13 cellular contexts compared by ENCODE assay signal in genomic region chr17:82372063-82372590, GRCh38. TPM values are rescaled to one million over a fixed set of nuclear protein-coding genes. Genes with fewer than 3 reads are reported as not detected.
DNase-seq lines count a peak whose midpoint lies in the region; ATAC-seq, FAIRE-seq and TF ChIP-seq lines count a peak whose summit lies in the region.
"Had no signal": no experiment of that assay in that cellular context is flagged by ENCODE, and none has a peak within 500 bp of the region (broad histone marks: within the 10 kb centered on the region; RNA-seq: fewer than 3 reads in every experiment).

No MANE protein-coding gene starts in this region.

- no peaks in the 10 kb centered on the region for H3K79me1 ChIP-seq in H1 (ENCODE audit: low read depth, low read length)

- H4K5ac ChIP-seq in H1 (ENCODE audit: insufficient read length, low read depth, low read length), result no peak overlapping the region

- H4K91ac ChIP-seq in H1 (replicated peaks; ENCODE audit: insufficient read length, low read length), result no peak overlapping the region

- no peak for TF ChIP-seq EP300 in H1 (IDR thresholded peaks at IDR 0.05; ENCODE audit: borderline replicate concordance in 1 of 2, low read depth in 2 of 2, low read length in 2 of 2)

- H2BK120ac ChIP-seq in H1 (replicated peaks; ENCODE audit: low read depth, low read length), result no peak overlapping the region

- no peak overlapping the region for H3K18ac ChIP-seq in H1 (ENCODE audit: extremely low read depth, low read length)

- CTCF ChIA-PET in H1 (lab: Charles Lee; ENCODE audit: partially characterized antibody), result interaction anchor here (2.4 kb wide), 1 partner anchor 15 kb away, joined by 15 read pairs; no protein-coding TSS in a partner anchor
- CTCF ChIA-PET in activated CD8-positive, alpha-beta memory T cell treated with anti-CD3 and anti-CD28 coated beads, Interleukin-2, amount 10 ng/mL, durations not matched to agents 7 days and 5 days (lab: Charles Lee), result interaction anchor here (0.8 kb wide), 1 partner anchor 344 kb away, joined by 4 read pairs; no protein-coding TSS in a partner anchor

- H3K9me3 Mint-ChIP-seq in type B pancreatic cell, result no peaks in the 10 kb centered on the region
- no peaks in the 10 kb centered on the region for H3K9me3 Mint-ChIP-seq in activated CD8-positive, alpha-beta memory T cell treated with anti-CD3 and anti-CD28 coated beads, Interleukin-2, amount 10 ng/mL, durations not matched to agents 7 days and 5 days (ENCODE audit: low read depth)

- H3K4me1 ChIP-seq in H1 (replicated peaks in 1 of 4; ENCODE audit: control insufficient read depth in 3 of 4, insufficient read depth in 4 of 4, low read length in 3 of 4) (peaks cover 0 to 6% (median 0%) of the 10 kb centered on the region in 4 experiments; a peak in 2 of 7 replicates), mucosa of descending colon (ENCODE audit: low read depth) (peaks cover 23% of the 10 kb centered on the region)

- no peak for TF ChIP-seq POLR2A in H1 (IDR thresholded peaks at IDR 0.05; ENCODE audit: control extremely low read depth in 1 of 2, low read depth in 2 of 2, low read length in 2 of 2)

- no peak overlapping the region for H2AFZ ChIP-seq in H1 (ENCODE audit: low read length)

- no peak for TF ChIP-seq CTCF in H1 (IDR thresholded peaks at IDR 0.05; ENCODE audit: control extremely low read depth in 1 of 3, insufficient read depth in 1 of 3, low read depth in 1 of 3, low read length in 3 of 3)
- TF ChIP-seq CTCF in mucosa of descending colon (IDR thresholded peaks at IDR 0.05), result no peak
- no peak for TF ChIP-seq CTCF in type B pancreatic cell (conservative IDR thresholded peaks at IDR 0.05)

- ATAC-seq in Right ventricle myocardium inferior (no peak), mucosa of descending colon (peak; percentile 7), HG02970 (IDR thresholded peaks at IDR 0.05; ENCODE audit: low FRiP score, unreplicated experiment) (no peak), HG02852 (IDR thresholded peaks at IDR 0.05; ENCODE audit: unreplicated experiment) (no peak)
- ATAC-seq in activated CD8-positive, alpha-beta memory T cell treated with anti-CD3 and anti-CD28 coated beads, Interleukin-2, amount 10 ng/mL, durations not matched to agents 7 days and 5 days, result no peak

- no peak overlapping the region for H2BK5ac ChIP-seq in H1 (ENCODE audit: low read depth, low read length)

- peaks cover 29% of the 10 kb centered on the region for H3K27me3 Mint-ChIP-seq in type B pancreatic cell
- H3K27me3 Mint-ChIP-seq in activated CD8-positive, alpha-beta memory T cell treated with anti-CD3 and anti-CD28 coated beads, Interleukin-2, amount 10 ng/mL, durations not matched to agents 7 days and 5 days, result peaks cover 60% of the 10 kb centered on the region

- no peak overlapping the region for H2BK20ac ChIP-seq in H1 (ENCODE audit: low read length)

- H2BK12ac ChIP-seq in H1 (ENCODE audit: low read depth, low read length), result no peak overlapping the region

- H3K36me3 ChIP-seq in H1 (ENCODE audit: control insufficient read depth in 2 of 4, insufficient read depth in 4 of 4, low read length in 3 of 4), result no peaks in the 10 kb centered on the region
- no peaks in the 10 kb centered on the region for H3K36me3 ChIP-seq in mucosa of descending colon (ENCODE audit: low read depth)

- TF ChIP-seq RAD21 in H1 (IDR thresholded peaks at IDR 0.05 in 1 of 2, conservative IDR thresholded peaks at IDR 0.05 in 1 of 2; ENCODE audit: low read depth in 2 of 2, low read length in 2 of 2), result no peak

- no peaks in the 10 kb centered on the region for H3K79me2 ChIP-seq in H1 (ENCODE audit: control insufficient read depth in 1 of 2, insufficient read depth in 2 of 2, low read length in 2 of 2)

- H3K9me3 ChIP-seq in H1 (ENCODE audit: insufficient read depth in 2 of 2, low read depth in 1 of 2, low read length in 1 of 2) (no peaks in the 10 kb centered on the region; a peak in 1 of 4 replicates), mucosa of descending colon (no peaks in the 10 kb centered on the region)

- no peaks in the 10 kb centered on the region for H3K36me3 Mint-ChIP-seq in type B pancreatic cell
- H3K36me3 Mint-ChIP-seq in activated CD8-positive, alpha-beta memory T cell treated with anti-CD3 and anti-CD28 coated beads, Interleukin-2, amount 10 ng/mL, durations not matched to agents 7 days and 5 days, result no peaks in the 10 kb centered on the region

- H3K23me2 ChIP-seq in H1 (ENCODE audit: low read depth, low read length), result peaks cover 7% of the 10 kb centered on the region; the same call in 1 of the 2 replicates

- no peak overlapping the region for H2AK5ac ChIP-seq in H1 (ENCODE audit: low read depth, low read length)

- peak overlapping the region; percentile 59 to 67; a peak in 3 of 4 replicates for H3K4me2 ChIP-seq in H1 (ENCODE audit: insufficient read depth in 1 of 2, low read depth in 2 of 2, low read length in 2 of 2)

- H3K9ac ChIP-seq in H1 (replicated peaks in 1 of 4; ENCODE audit: extremely low read depth in 1 of 4, low read depth in 3 of 4, low read length in 3 of 4), result no peak overlapping the region

- H3K4me3 ChIP-seq in H1 (ENCODE audit: extremely low read depth in 1 of 4, insufficient read depth in 2 of 4, low read depth in 3 of 4, low read length in 4 of 4) (peak overlapping the region in 3 of 4 experiments; percentile 8 to 61 (median 28); a peak in 4 of 8 replicates), mucosa of descending colon (no peak overlapping the region)

- peaks cover 0 to 4% of the 10 kb centered on the region in 2 experiments for H4K20me1 ChIP-seq in H1 (replicated peaks in 1 of 2; ENCODE audit: control insufficient read depth in 1 of 2, insufficient read depth in 2 of 2, low read length in 2 of 2)

- no peak overlapping the region for H3K23ac ChIP-seq in H1 (ENCODE audit: insufficient read length)

- H3K27me3 ChIP-seq in H1 (replicated peaks in 1 of 4; ENCODE audit: control insufficient read depth in 3 of 4, extremely low read depth in 1 of 4, insufficient read depth in 3 of 4, low read length in 3 of 4), result peaks cover 29 to 65% (median 53%) of the 10 kb centered on the region in 4 experiments

- FAIRE-seq in H1 (lab: Jason Lieb, UNC), result no peak
- FAIRE-seq: astrocyte had no signal

- no peak overlapping the region for H3K27ac ChIP-seq in H1 (ENCODE audit: low read depth, low read length)
- H3K27ac ChIP-seq: epithelial cell of prostate, HL-60 had no signal

- H3K4me3 Mint-ChIP-seq in type B pancreatic cell, result peak overlapping the region; percentile 48
- H3K4me3 Mint-ChIP-seq in activated CD8-positive, alpha-beta memory T cell treated with anti-CD3 and anti-CD28 coated beads, Interleukin-2, amount 10 ng/mL, durations not matched to agents 7 days and 5 days, result no peak overlapping the region

- intact Hi-C loops in Right ventricle myocardium inferior (cut with DNase I), result no loop called here
- intact Hi-C loops in cardiac septum (cut with DNase I), result no loop called here
- intact Hi-C loops in mucosa of descending colon (cut with DNase I, micrococcal nuclease), result no loop called here

- H3K56ac ChIP-seq in H1 (replicated peaks; ENCODE audit: insufficient read length, low read depth, low read length), result no peak overlapping the region

- DNase-seq in Right ventricle myocardium inferior (ENCODE audit: missing footprints) (peak; percentile 46), cardiac septum (ENCODE audit: low spot score) (no peak), H1 (ENCODE audit: low read depth in 1 of 2, low spot score in 2 of 2) (no peak), mucosa of descending colon (peak in 1 of 3 donors; percentile 41), type B pancreatic cell (ENCODE audit: extremely low spot score, unreplicated experiment) (no peak)
- no peak for DNase-seq in activated CD8-positive, alpha-beta memory T cell treated with anti-CD3 and anti-CD28 coated beads, Interleukin-2, amount 10 ng/mL, durations not matched to agents 7 days and 5 days
- DNase-seq: T-helper 9 cell had no signal

- H3K14ac ChIP-seq in H1 (ENCODE audit: insufficient read length), result no peak overlapping the region

- H3K4ac ChIP-seq in H1 (replicated peaks; ENCODE audit: insufficient read length, low read depth, low read length), result no peak overlapping the region

- no peak overlapping the region for H3K27ac Mint-ChIP-seq in type B pancreatic cell
- no peak overlapping the region for H3K27ac Mint-ChIP-seq in activated CD8-positive, alpha-beta memory T cell treated with anti-CD3 and anti-CD28 coated beads, Interleukin-2, amount 10 ng/mL, durations not matched to agents 7 days and 5 days

- H4K8ac ChIP-seq in H1 (ENCODE audit: extremely low read depth, insufficient read depth, low read length), result peak overlapping the region; percentile 25; the same call in 1 of the 2 replicates

- H3K4me1 Mint-ChIP-seq in type B pancreatic cell (ENCODE audit: unreplicated experiment), result peaks cover 21% of the 10 kb centered on the region
- peaks cover 11% of the 10 kb centered on the region for H3K4me1 Mint-ChIP-seq in activated CD8-positive, alpha-beta memory T cell treated with anti-CD3 and anti-CD28 coated beads, Interleukin-2, amount 10 ng/mL, durations not matched to agents 7 days and 5 days

- 0 out of 2 replicates have a peak overlapping the region, but pooled peaks have one; percentile 34 for H2BK15ac ChIP-seq in H1 (ENCODE audit: low read length)

- 36% methylated on average over 15 of the region's 37 CpGs; no CpG with 5 or more reads in 1 of the 2 experiments for WGBS in H1 (ENCODE audit: extremely low coverage in 1 of 2, insufficient coverage in 1 of 2, insufficient read length in 1 of 2, insufficient replicate concordance in 2 of 2, low coverage in 1 of 2, low lambda C conversion rate in 2 of 2, missing lambda C conversion rate in 1 of 2), 2 experiments

- POLR2A ChIA-PET in H1 (lab: Charles Lee; ENCODE audit: partially characterized antibody), result interaction anchor here (0.6 kb wide), 2 partner anchors 80 to 324 kb away, joined by 3 to 4 read pairs; no protein-coding TSS in a partner anchor

RNA-seq across cellular contexts. Expression of gene UTS2R, which starts 0.6 kb away (rescaled TPM):
- 0.76 TPM for total RNA-seq in Right ventricle myocardium inferior
- 0.51 TPM for total RNA-seq in cardiac septum
- 0.63 TPM in 1 of 2 replicates, not detected in the other for total RNA-seq in H1 (2021; fragmentation: NEBNext Ultra II Directional; extraction: Animal tissue kit (Norgen Biotek cat#: 25700))
- 0.27 and 0.49 TPM in 2 replicates for polyA plus RNA-seq in H1 (2011; rRNA removed)
- 0.16 TPM for polyA plus RNA-seq in H1 (2011; cell fraction: cytosol; rRNA removed)
- 0.73 TPM for polyA plus RNA-seq in H1 (2011; cell fraction: nucleus; rRNA removed)
- 0.17 to 0.27 TPM (median 0.20 TPM) in 3 of 4 replicates, not detected in the other for polyA plus RNA-seq in H1 (2012, experiment 1 of 2)
- not detected for polyA plus RNA-seq in H1 (2012, experiment 2 of 2)
- polyA plus RNA-seq in H1 (2013, experiment 1 of 2), result 0.47 TPM
- polyA plus RNA-seq in H1 (2013, experiment 2 of 2), result 0.33 TPM
- not detected in 2 replicates for polyA minus RNA-seq in H1 (2011; rRNA and poly(A)+ RNA removed)
- polyA minus RNA-seq in H1 (2011; cell fraction: cytosol; rRNA and poly(A)+ RNA removed), result not detected
- polyA minus RNA-seq in H1 (2011; cell fraction: nucleus; rRNA and poly(A)+ RNA removed), result not detected
- total RNA-seq in mucosa of descending colon, result not detected
- 0.21 and 0.97 TPM in 2 replicates for total RNA-seq in type B pancreatic cell (ENCODE audit: low replicate concordance)
- under 1 TPM in 1 of 2 experiments, not detected in 1; 0.16 TPM for total RNA-seq in activated CD8-positive, alpha-beta memory T cell treated with anti-CD3 and anti-CD28 coated beads, Interleukin-2, amount 10 ng/mL, durations not matched to agents 7 days and 5 days
- total RNA-seq: astrocyte, ureter had no signal

RNA-seq across cellular contexts. Expression of gene TEX19, which starts 13.1 kb away (rescaled TPM):
- total RNA-seq in Right ventricle myocardium inferior, result not detected
- not detected for total RNA-seq in cardiac septum
- total RNA-seq in H1 (2021; fragmentation: NEBNext Ultra II Directional; extraction: Animal tissue kit (Norgen Biotek cat#: 25700)), result 0.38 and 0.54 TPM in 2 replicates
- polyA plus RNA-seq in H1 (2011; rRNA removed), result 0.46 and 0.80 TPM in 2 replicates
- 0.85 TPM for polyA plus RNA-seq in H1 (2011; cell fraction: cytosol; rRNA removed)
- polyA plus RNA-seq in H1 (2011; cell fraction: nucleus; rRNA removed), result 0.83 TPM
- polyA plus RNA-seq in H1 (2012, experiment 1 of 2), result 0.40 to 1.3 TPM (median 0.64 TPM) in 4 replicates
- 0.38 TPM for polyA plus RNA-seq in H1 (2012, experiment 2 of 2)
- polyA plus RNA-seq in H1 (2013, experiment 1 of 2), result 0.28 TPM
- polyA plus RNA-seq in H1 (2013, experiment 2 of 2), result 0.35 TPM
- 1.6 TPM in 2 replicates for polyA minus RNA-seq in H1 (2011; rRNA and poly(A)+ RNA removed)
- polyA minus RNA-seq in H1 (2011; cell fraction: cytosol; rRNA and poly(A)+ RNA removed), result 0.95 TPM
- polyA minus RNA-seq in H1 (2011; cell fraction: nucleus; rRNA and poly(A)+ RNA removed), result 0.60 TPM
- total RNA-seq in mucosa of descending colon, result not detected
- 0.14 TPM in 1 of 2 replicates, not detected in the other for total RNA-seq in type B pancreatic cell (ENCODE audit: low replicate concordance)
- under 1 TPM in 1 of 2 experiments, not detected in 1; 0.15 TPM for total RNA-seq in activated CD8-positive, alpha-beta memory T cell treated with anti-CD3 and anti-CD28 coated beads, Interleukin-2, amount 10 ng/mL, durations not matched to agents 7 days and 5 days
- total RNA-seq: astrocyte, ureter had no signal

RNA-seq across cellular contexts. Expression of gene SECTM1, which starts 38.6 kb away (rescaled TPM):
- total RNA-seq in Right ventricle myocardium inferior (4.9 TPM), cardiac septum (2.0 TPM), mucosa of descending colon (100 to 1,000 TPM; 127 to 268 (median 213) TPM), type B pancreatic cell (ENCODE audit: low replicate concordance) (13.2 and 17.7 TPM in 2 replicates)
- 0.20 and 0.57 TPM in 2 replicates for total RNA-seq in H1 (2021; fragmentation: NEBNext Ultra II Directional; extraction: Animal tissue kit (Norgen Biotek cat#: 25700))
- polyA plus RNA-seq in H1 (2011; rRNA removed), result 0.46 and 0.65 TPM in 2 replicates
- 0.69 TPM for polyA plus RNA-seq in H1 (2011; cell fraction: cytosol; rRNA removed)
- polyA plus RNA-seq in H1 (2011; cell fraction: nucleus; rRNA removed), result 0.36 TPM
- 0.42 to 0.99 TPM (median 0.48 TPM) in 3 of 4 replicates, not detected in the other for polyA plus RNA-seq in H1 (2012, experiment 1 of 2)
- 0.29 TPM for polyA plus RNA-seq in H1 (2012, experiment 2 of 2)
- 0.14 TPM for polyA plus RNA-seq in H1 (2013, experiment 1 of 2)
- polyA plus RNA-seq in H1 (2013, experiment 2 of 2), result 0.20 TPM
- polyA minus RNA-seq in H1 (2011; rRNA and poly(A)+ RNA removed), result 0.35 and 0.68 TPM in 2 replicates
- polyA minus RNA-seq in H1 (2011; cell fraction: cytosol; rRNA and poly(A)+ RNA removed), result not detected
- not detected for polyA minus RNA-seq in H1 (2011; cell fraction: nucleus; rRNA and poly(A)+ RNA removed)
- 1 to 10 TPM in 1 of 2 experiments, under 1 TPM in 1; 0.68 to 2.7 TPM for total RNA-seq in activated CD8-positive, alpha-beta memory T cell treated with anti-CD3 and anti-CD28 coated beads, Interleukin-2, amount 10 ng/mL, durations not matched to agents 7 days and 5 days

RNA-seq across cellular contexts. Expression of gene HEXD, which starts 46.0 kb away (rescaled TPM):
- total RNA-seq in Right ventricle myocardium inferior (14.4 TPM), cardiac septum (14.3 TPM), mucosa of descending colon (10 to 100 TPM; 25.3 to 54.6 (median 42.1) TPM), type B pancreatic cell (ENCODE audit: low replicate concordance) (47.5 and 49.7 TPM in 2 replicates)
- total RNA-seq in H1 (2021; fragmentation: NEBNext Ultra II Directional; extraction: Animal tissue kit (Norgen Biotek cat#: 25700)), result 20.6 and 24.2 TPM in 2 replicates
- polyA plus RNA-seq in H1 (2011; rRNA removed), result 21.8 and 33.7 TPM in 2 replicates
- polyA plus RNA-seq in H1 (2011; cell fraction: cytosol; rRNA removed), result 41.2 TPM
- 187 TPM for polyA plus RNA-seq in H1 (2011; cell fraction: nucleus; rRNA removed)
- polyA plus RNA-seq in H1 (2012, experiment 1 of 2), result 15.9 to 26.9 TPM (median 22.1 TPM) in 4 replicates
- polyA plus RNA-seq in H1 (2012, experiment 2 of 2), result 13.8 TPM
- 16.1 TPM for polyA plus RNA-seq in H1 (2013, experiment 1 of 2)
- 12.2 TPM for polyA plus RNA-seq in H1 (2013, experiment 2 of 2)
- polyA minus RNA-seq in H1 (2011; rRNA and poly(A)+ RNA removed), result 13.2 and 13.6 TPM in 2 replicates
- 12.3 TPM for polyA minus RNA-seq in H1 (2011; cell fraction: cytosol; rRNA and poly(A)+ RNA removed)
- polyA minus RNA-seq in H1 (2011; cell fraction: nucleus; rRNA and poly(A)+ RNA removed), result 28.0 TPM
- 10 to 100 TPM; 50.5 to 72.5 TPM for total RNA-seq in activated CD8-positive, alpha-beta memory T cell treated with anti-CD3 and anti-CD28 coated beads, Interleukin-2, amount 10 ng/mL, durations not matched to agents 7 days and 5 days

RNA-seq across cellular contexts. Expression of gene OGFOD3, which starts 46.3 kb away (rescaled TPM):
- total RNA-seq in Right ventricle myocardium inferior, result 23.5 TPM
- 31.3 TPM for total RNA-seq in cardiac septum
- 21.8 and 24.4 TPM in 2 replicates for total RNA-seq in H1 (2021; fragmentation: NEBNext Ultra II Directional; extraction: Animal tissue kit (Norgen Biotek cat#: 25700))
- polyA plus RNA-seq in H1 (2011; rRNA removed), result 21.1 and 27.9 TPM in 2 replicates
- polyA plus RNA-seq in H1 (2011; cell fraction: cytosol; rRNA removed), result 20.9 TPM
- polyA plus RNA-seq in H1 (2011; cell fraction: nucleus; rRNA removed), result 27.5 TPM
- polyA plus RNA-seq in H1 (2012, experiment 1 of 2), result 14.6 to 23.4 TPM (median 20.6 TPM) in 4 replicates
- polyA plus RNA-seq in H1 (2012, experiment 2 of 2), result 14.7 TPM
- polyA plus RNA-seq in H1 (2013, experiment 1 of 2), result 13.6 TPM
- 14.7 TPM for polyA plus RNA-seq in H1 (2013, experiment 2 of 2)
- 18.7 and 20.0 TPM in 2 replicates for polyA minus RNA-seq in H1 (2011; rRNA and poly(A)+ RNA removed)
- 11.6 TPM for polyA minus RNA-seq in H1 (2011; cell fraction: cytosol; rRNA and poly(A)+ RNA removed)
- polyA minus RNA-seq in H1 (2011; cell fraction: nucleus; rRNA and poly(A)+ RNA removed), result 14.3 TPM
- total RNA-seq in mucosa of descending colon, result 10 to 100 TPM; 26.2 to 28.8 (median 26.2) TPM
- 24.5 and 31.6 TPM in 2 replicates for total RNA-seq in type B pancreatic cell (ENCODE audit: low replicate concordance)
- total RNA-seq in activated CD8-positive, alpha-beta memory T cell treated with anti-CD3 and anti-CD28 coated beads, Interleukin-2, amount 10 ng/mL, durations not matched to agents 7 days and 5 days, result 10 to 100 TPM; 27.1 to 30.5 TPM
